Comparison of ENCODE assay signal across 1 cellular context in genomic region chr9:128882677-128883590, GRCh38.
TF ChIP-seq lines count a peak whose summit lies in the region.

No MANE protein-coding gene starts in this region.

TF ChIP-seq in GM23338, 12 proteins besides CTCF, POLR2A, EP300 and RAD21 (continued from another document):
- TF ChIP-seq REST (IDR thresholded peaks at IDR 0.05; ENCODE audit: unreplicated experiment) (no peak), JUNB (IDR thresholded peaks at IDR 0.05; ENCODE audit: unreplicated experiment) (no peak)
TF ChIP-seq in GM23338: peak in this region for 0.
